In the genomic region with DNA sequence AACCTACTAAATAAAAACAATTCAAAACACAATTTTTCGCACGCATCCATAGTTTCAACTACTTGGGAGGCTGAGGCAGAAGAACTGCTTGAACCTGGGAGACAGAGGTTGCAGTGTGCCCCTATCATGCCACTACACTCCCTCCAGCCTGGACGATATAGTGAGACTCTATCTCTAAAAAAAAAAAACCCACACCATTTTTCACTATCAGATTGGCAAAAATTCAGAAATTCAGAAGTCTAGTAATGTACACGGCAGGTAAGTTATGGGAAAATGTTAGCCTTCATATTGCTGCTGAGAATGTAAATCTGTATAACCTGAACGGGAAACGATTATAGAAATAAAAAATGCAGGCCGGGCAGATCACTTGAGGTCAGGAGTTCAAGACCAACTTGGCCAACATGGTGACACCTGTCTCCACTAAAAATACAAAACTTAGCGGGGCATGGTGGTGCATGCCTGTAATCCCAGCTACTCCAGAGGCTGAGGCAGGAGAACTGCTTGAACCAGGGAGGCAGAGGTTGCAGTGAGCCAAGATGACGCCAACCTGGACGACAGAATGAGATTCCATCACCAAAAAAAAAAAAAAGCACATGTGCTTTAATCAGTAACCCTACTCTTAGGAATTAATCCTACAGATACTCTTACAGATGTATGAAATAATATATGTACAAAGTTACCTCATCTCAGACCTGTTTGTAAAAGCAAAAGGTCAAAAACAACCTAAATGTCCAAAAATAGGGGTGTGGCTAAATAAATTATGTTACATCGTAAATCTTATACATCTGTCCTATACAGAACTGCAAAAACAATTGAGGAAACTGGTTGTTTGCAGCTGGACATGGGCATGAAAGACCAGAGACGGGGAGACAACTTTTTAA, we compare ENCODE assay signal across 19 cellular contexts. TPM values are rescaled to one million over a fixed set of nuclear protein-coding genes. Genes with fewer than 3 reads are reported as not detected.
A peak's percentile ranks its signal among the peaks of the same experiment; 100 is the strongest.
DNase-seq lines count a peak whose midpoint lies in the region; ATAC-seq, FAIRE-seq and TF ChIP-seq lines count a peak whose summit lies in the region.
"Had no signal": no experiment of that assay in that cellular context is flagged by ENCODE, and none has a peak within 500 bp of the region (broad histone marks: within the 10 kb centered on the region; RNA-seq: fewer than 3 reads in every experiment).

No MANE protein-coding gene starts in this region.

- H3K4me3 ChIP-seq in CD8-positive, alpha-beta memory T cell (ENCODE audit: low read length), result no peak overlapping the region
- no peak overlapping the region for H3K4me3 ChIP-seq in K562
- H3K4me3 ChIP-seq in trophoblast cell (ENCODE audit: low read depth, low read length), result no peak overlapping the region
- no peak overlapping the region for H3K4me3 ChIP-seq in lower leg skin (ENCODE audit: low read depth, poor library complexity, severe bottlenecking)
- H3K4me3 ChIP-seq: PC-9 had no signal

- no peak overlapping the region for H2BK12ac ChIP-seq in trophoblast cell (ENCODE audit: low read length)

- H2AK5ac ChIP-seq in trophoblast cell (ENCODE audit: low read length), result no peak overlapping the region

- H3K9me3 ChIP-seq in CD8-positive, alpha-beta memory T cell (ENCODE audit: low read length), result no peaks in the 10 kb centered on the region
- no peaks in the 10 kb centered on the region for H3K9me3 ChIP-seq in K562 (replicated peaks; ENCODE audit: control insufficient read depth, insufficient read depth, low read depth, low read length)
- no peaks in the 10 kb centered on the region for H3K9me3 ChIP-seq in trophoblast cell (ENCODE audit: insufficient read depth, low read depth, low read length)
- H3K9me3 ChIP-seq: BE2C had no signal

- H3K79me1 ChIP-seq in trophoblast cell (ENCODE audit: low read length), result no peaks in the 10 kb centered on the region

- H3K27me3 ChIP-seq in CD8-positive, alpha-beta memory T cell (ENCODE audit: insufficient read depth, low read length, poor library complexity, severe bottlenecking), result no peaks in the 10 kb centered on the region
- H3K27me3 ChIP-seq in K562 (ENCODE audit: control insufficient read depth in 2 of 2, insufficient read depth in 2 of 2, low read length in 2 of 2) (no peaks in the 10 kb centered on the region), trophoblast cell (ENCODE audit: insufficient read depth, low read length) (no peaks in the 10 kb centered on the region)
- H3K27me3 ChIP-seq: BE2C had no signal

- H4K8ac ChIP-seq in trophoblast cell (ENCODE audit: low read depth, low read length), result no peak overlapping the region

- in situ Hi-C loops in K562 (cut with MboI), result no loop called here

- H4K20me1 ChIP-seq in K562 (replicated peaks; ENCODE audit: control insufficient read depth, insufficient read depth, low read length), result peaks cover 30% of the 10 kb centered on the region; the same call in 1 of the 2 replicates

- no peak for TF ChIP-seq CTCF in activated CD8-positive, alpha-beta T cell treated with anti-CD3 and anti-CD28 coated beads for 36 hours (IDR thresholded peaks at IDR 0.05)
- TF ChIP-seq CTCF in K562 (IDR thresholded peaks at IDR 0.05 in 2 of 3, conservative IDR thresholded peaks at IDR 0.05 in 1 of 3; ENCODE audit: insufficient read depth in 2 of 3, low read depth in 1 of 3, low read length in 3 of 3) (no peak), GM10266 (IDR thresholded peaks at IDR 0.05; ENCODE audit: control insufficient read depth, insufficient read depth, low read depth, missing control alignments) (no peak), lower leg skin (IDR thresholded peaks at IDR 0.05) (no peak)

- 36% methylated on average over 12 of the region's 12 CpGs for WGBS in K562 (ENCODE audit: insufficient coverage, low coverage, missing lambda C conversion rate)
- WGBS in trophoblast cell (ENCODE audit: extremely low coverage, insufficient coverage, insufficient read length), result 100% methylated on average over 2 of the region's 12 CpGs
- WGBS in lower leg skin, 2 donors, result 79 to 85% methylated on average over 12 of the region's 12 CpGs

- H3K36me3 Mint-ChIP-seq in activated CD8-positive, alpha-beta T cell treated with anti-CD3 and anti-CD28 coated beads for 36 hours (ENCODE audit: low read depth), result peaks cover 9% of the 10 kb centered on the region
- peaks cover 14% of the 10 kb centered on the region for H3K36me3 Mint-ChIP-seq in activated CD8-positive, alpha-beta T cell treated with anti-CD3 and anti-CD28 coated beads, Interleukin-2, amount 10 ng/mL, durations not matched to agents 7 days and 5 days (ENCODE audit: low read depth)
- peaks cover 0 to 10% (median 2%) of the 10 kb centered on the region in 3 donors for H3K36me3 Mint-ChIP-seq in CD8-positive, alpha-beta memory T cell

- TF ChIP-seq EP300 in K562 (IDR thresholded peaks at IDR 0.05; ENCODE audit: low read length), result no peak

- POLR2A ChIA-PET in activated CD8-positive, alpha-beta T cell treated with anti-CD3 and anti-CD28 coated beads for 36 hours (lab: Charles Lee), result interaction anchor here (0.7 kb wide), 1 partner anchor 34 kb away, joined by 3 read pairs; no protein-coding TSS in a partner anchor
- POLR2A ChIA-PET in activated CD8-positive, alpha-beta T cell treated with anti-CD3 and anti-CD28 coated beads, Interleukin-2, amount 10 ng/mL, durations not matched to agents 7 days and 5 days (lab: Charles Lee), result no interaction called here
- POLR2A ChIA-PET in CD8-positive, alpha-beta memory T cell (lab: Charles Lee), result interaction anchor here (0.6 kb wide), 1 partner anchor 182 kb away, joined by 3 read pairs; no protein-coding TSS in a partner anchor
- POLR2A ChIA-PET in K562 (lab: Yijun Ruan, JAX), result interaction anchor here (0.6 to 1.9 kb wide), 2 partner anchors 14 to 25 kb away, joined by 5 read pairs; no protein-coding TSS in a partner anchor

- H3K27me3 Mint-ChIP-seq in activated CD8-positive, alpha-beta T cell treated with anti-CD3 and anti-CD28 coated beads for 36 hours, result no peaks in the 10 kb centered on the region
- H3K27me3 Mint-ChIP-seq in activated CD8-positive, alpha-beta T cell treated with anti-CD3 and anti-CD28 coated beads, Interleukin-2, amount 10 ng/mL, durations not matched to agents 7 days and 5 days (ENCODE audit: low read depth), result no peaks in the 10 kb centered on the region
- peaks cover 0 to 1% of the 10 kb centered on the region in 2 donors for H3K27me3 Mint-ChIP-seq in CD8-positive, alpha-beta memory T cell

- H4K12ac ChIP-seq in trophoblast cell (ENCODE audit: low read depth, low read length), result no peak overlapping the region

- intact Hi-C loops in activated CD8-positive, alpha-beta T cell treated with anti-CD3 and anti-CD28 coated beads for 36 hours (cut with micrococcal nuclease), result loop anchor here (5.0 kb wide), 1 partner anchor 37 kb away; the partner anchor contains the start of genes ARID4B and GGPS1
- intact Hi-C loops in K562 (cut with micrococcal nuclease) (no loop called here), lower leg skin (cut with DNase I; ENCODE audit: low total_unique reads) (no loop called here)

- TF ChIP-seq POLR2A in K562 (conservative IDR thresholded peaks at IDR 0.05), result no peak
- no peak for TF ChIP-seq POLR2A in lower leg skin (IDR thresholded peaks at IDR 0.05)

- FAIRE-seq in K562 (lab: Jason Lieb, UNC), result peak; percentile 6
- FAIRE-seq: D721Med, GM12892, H1 had no signal

- peaks cover 65% of the 10 kb centered on the region for H3K4me1 Mint-ChIP-seq in activated CD8-positive, alpha-beta T cell treated with anti-CD3 and anti-CD28 coated beads for 36 hours (ENCODE audit: low read depth)
- peaks cover 26% of the 10 kb centered on the region for H3K4me1 Mint-ChIP-seq in activated CD8-positive, alpha-beta T cell treated with anti-CD3 and anti-CD28 coated beads, Interleukin-2, amount 10 ng/mL, durations not matched to agents 7 days and 5 days (ENCODE audit: low read depth)
- peaks cover 74 to 88% (median 82%) of the 10 kb centered on the region in 3 donors for H3K4me1 Mint-ChIP-seq in CD8-positive, alpha-beta memory T cell

- no peak overlapping the region for H4K91ac ChIP-seq in trophoblast cell (ENCODE audit: low read depth, low read length)

- H3K4me1 ChIP-seq in CD8-positive, alpha-beta memory T cell (ENCODE audit: insufficient read depth, low read length), result peaks cover 63% of the 10 kb centered on the region
- H3K4me1 ChIP-seq in K562 (replicated peaks in 1 of 2; ENCODE audit: control insufficient read depth in 2 of 2, insufficient read depth in 2 of 2, low read length in 2 of 2), result peaks cover 16 to 30% of the 10 kb centered on the region in 2 experiments
- H3K4me1 ChIP-seq in trophoblast cell (ENCODE audit: control insufficient read depth in 1 of 2, insufficient read depth in 2 of 2, low read length in 2 of 2), result peaks cover 4 to 5% of the 10 kb centered on the region in 2 experiments
- H3K4me1 ChIP-seq: BE2C had no signal

- CTCF ChIA-PET in activated CD8-positive, alpha-beta T cell treated with anti-CD3 and anti-CD28 coated beads for 36 hours (lab: Charles Lee), result interaction anchor here (1.1 kb wide), 1 partner anchor 35 kb away, joined by 3 read pairs; no protein-coding TSS in a partner anchor
- CTCF ChIA-PET in activated CD8-positive, alpha-beta T cell treated with anti-CD3 and anti-CD28 coated beads, Interleukin-2, amount 10 ng/mL, durations not matched to agents 7 days and 5 days (lab: Charles Lee), result interaction anchor here (1.8 kb wide), 1 partner anchor 15 kb away, joined by 6 read pairs; no protein-coding TSS in a partner anchor
- CTCF ChIA-PET in CD8-positive, alpha-beta memory T cell (lab: Charles Lee), result no interaction called here
- CTCF ChIA-PET in K562 (lab: Yijun Ruan, JAX; ENCODE audit: low intra/inter-chr PET ratio), result no interaction called here

- 0 out of 2 replicates have a peak overlapping the region, but pooled peaks have one; percentile 5 for H3K4me2 ChIP-seq in K562 (ENCODE audit: insufficient read depth, low read length)
- no peak overlapping the region for H3K4me2 ChIP-seq in trophoblast cell (ENCODE audit: low read length)
- H3K4me2 ChIP-seq: KMS-11, PC-9 had no signal

- no peak for ATAC-seq in activated CD8-positive, alpha-beta T cell treated with anti-CD3 and anti-CD28 coated beads for 36 hours
- no peak for ATAC-seq in activated CD8-positive, alpha-beta T cell treated with anti-CD3 and anti-CD28 coated beads, Interleukin-2, amount 10 ng/mL, durations not matched to agents 7 days and 5 days
- ATAC-seq in K562 (peak; percentile 10; the same call in 2 of the 3 replicates), GM21576 (IDR thresholded peaks at IDR 0.05; ENCODE audit: unreplicated experiment) (no peak)

- no peak overlapping the region for H2AFZ ChIP-seq in K562 (ENCODE audit: low read depth, low read length)
- no peak overlapping the region for H2AFZ ChIP-seq in trophoblast cell (ENCODE audit: insufficient read depth, low read length, poor library complexity)
- H2AFZ ChIP-seq: PC-9 had no signal

- DNase-seq in activated CD8-positive, alpha-beta T cell treated with anti-CD3 and anti-CD28 coated beads for 36 hours, result no peak
- no peak for DNase-seq in activated CD8-positive, alpha-beta T cell treated with anti-CD3 and anti-CD28 coated beads, Interleukin-2, amount 10 ng/mL, durations not matched to agents 7 days and 5 days
- no peak for DNase-seq in CD8-positive, alpha-beta memory T cell
- DNase-seq in K562 (ENCODE audit: extremely low read depth in 1 of 4, low spot score in 3 of 4), result no peak
- peak in 1 of 2 donors; percentile 43 for DNase-seq in trophoblast cell
- DNase-seq in GM10266 (ENCODE audit: extremely low spot score), result no peak
- no peak for DNase-seq in lower leg skin (ENCODE audit: low spot score in 2 of 2)
- DNase-seq: BE2C, NCI-H187, NCI-H2227 treated with DMSO at 0.1 percent for 48 hours, NCI-H510A treated with DMSO at 0.1 percent for 48 hours, NCI-H82, PC-9 had no signal

- H3K4ac ChIP-seq in trophoblast cell (ENCODE audit: low read depth, low read length), result peak overlapping the region; percentile 75

- H3K79me2 ChIP-seq in K562 (ENCODE audit: control insufficient read depth, insufficient read depth, low read length), result peaks cover 98% of the 10 kb centered on the region
- H3K79me2 ChIP-seq in trophoblast cell (ENCODE audit: control insufficient read depth, insufficient read depth, low read length, poor library complexity), result peaks cover 14% of the 10 kb centered on the region

- H3K9ac ChIP-seq in K562 (ENCODE audit: insufficient read depth in 1 of 2, low read depth in 2 of 2, low read length in 2 of 2) (no peak overlapping the region), trophoblast cell (ENCODE audit: low read length) (no peak overlapping the region)
- H3K9ac ChIP-seq: KMS-11 had no signal

- no peak overlapping the region for H2BK120ac ChIP-seq in trophoblast cell (ENCODE audit: insufficient read depth, low read length, poor library complexity)

- peak overlapping the region; percentile 10 for H3K27ac Mint-ChIP-seq in activated CD8-positive, alpha-beta T cell treated with anti-CD3 and anti-CD28 coated beads for 36 hours
- no peak overlapping the region for H3K27ac Mint-ChIP-seq in activated CD8-positive, alpha-beta T cell treated with anti-CD3 and anti-CD28 coated beads, Interleukin-2, amount 10 ng/mL, durations not matched to agents 7 days and 5 days
- H3K27ac Mint-ChIP-seq in CD8-positive, alpha-beta memory T cell, result peak overlapping the region in 6 of 8 donors; percentile 29 to 66 (median 43)

- no peak overlapping the region for H3K23ac ChIP-seq in trophoblast cell (ENCODE audit: low read length)

- no peak overlapping the region for H3K4me3 Mint-ChIP-seq in activated CD8-positive, alpha-beta T cell treated with anti-CD3 and anti-CD28 coated beads for 36 hours
- no peak overlapping the region for H3K4me3 Mint-ChIP-seq in activated CD8-positive, alpha-beta T cell treated with anti-CD3 and anti-CD28 coated beads, Interleukin-2, amount 10 ng/mL, durations not matched to agents 7 days and 5 days
- H3K4me3 Mint-ChIP-seq in CD8-positive, alpha-beta memory T cell, result peak overlapping the region in 4 of 7 donors; percentile 27 to 55 (median 46)

- H3K9me3 Mint-ChIP-seq in activated CD8-positive, alpha-beta T cell treated with anti-CD3 and anti-CD28 coated beads for 36 hours, result no peaks in the 10 kb centered on the region
- no peaks in the 10 kb centered on the region for H3K9me3 Mint-ChIP-seq in activated CD8-positive, alpha-beta T cell treated with anti-CD3 and anti-CD28 coated beads, Interleukin-2, amount 10 ng/mL, durations not matched to agents 7 days and 5 days (ENCODE audit: insufficient read depth)
- H3K9me3 Mint-ChIP-seq in CD8-positive, alpha-beta memory T cell, result no peaks in the 10 kb centered on the region

- H3K27ac ChIP-seq in CD8-positive, alpha-beta memory T cell (ENCODE audit: low read depth, low read length), result no peak overlapping the region
- H3K27ac ChIP-seq in K562 (ENCODE audit: extremely low read depth, low read depth, low read length) (peak overlapping the region; percentile 27; the same call in 1 of the 3 replicates), trophoblast cell (ENCODE audit: low read depth, low read length) (no peak overlapping the region)
- H3K27ac ChIP-seq: KMS-11, PC-9, RWPE1 had no signal

- peaks cover 3% of the 10 kb centered on the region for H3K9me1 ChIP-seq in K562 (ENCODE audit: control insufficient read depth, insufficient read depth, low read length)

- no peak overlapping the region for H3K18ac ChIP-seq in trophoblast cell (ENCODE audit: low read length)

- no peak overlapping the region for H3K14ac ChIP-seq in trophoblast cell (ENCODE audit: low read length)

- TF ChIP-seq RAD21 in K562 (CRISPR knock-in tag; conservative IDR thresholded peaks at IDR 0.05 in 1 of 2, IDR thresholded peaks at IDR 0.05 in 1 of 2), result no peak

- no peaks in the 10 kb centered on the region for H3K36me3 ChIP-seq in CD8-positive, alpha-beta memory T cell (ENCODE audit: insufficient read depth, low read length)
- H3K36me3 ChIP-seq in K562 (ENCODE audit: control insufficient read depth, insufficient read depth, low read length) (no peaks in the 10 kb centered on the region), trophoblast cell (ENCODE audit: control insufficient read depth in 1 of 2, insufficient read depth in 2 of 2, low read length in 2 of 2) (no peaks in the 10 kb centered on the region)
- H3K36me3 ChIP-seq: BE2C had no signal

- no TSS peak for BruUV-seq in K562 (replicated peaks; lab: Mats Ljungman, UMichigan)

- H2BK5ac ChIP-seq in trophoblast cell (ENCODE audit: low read depth, low read length, poor library complexity), result no peak overlapping the region

RNA-seq across cellular contexts. Expression of gene ARID4B, which starts 37.9 kb away (rescaled TPM):
- 10 to 100 TPM; 38.8 to 41.9 TPM for total RNA-seq in activated CD8-positive, alpha-beta T cell treated with anti-CD3 and anti-CD28 coated beads for 36 hours
- total RNA-seq in activated CD8-positive, alpha-beta T cell treated with anti-CD3 and anti-CD28 coated beads, Interleukin-2, amount 10 ng/mL, durations not matched to agents 7 days and 5 days, result 10 to 100 TPM; 43.3 to 45.7 TPM
- total RNA-seq in CD8-positive, alpha-beta memory T cell, result 10 to 100 TPM; 39.9 to 43.0 TPM
- 88.6 TPM for polyA plus RNA-seq in CD8-positive, alpha-beta memory T cell
- 87.6 and 197 TPM in 2 replicates for total RNA-seq in K562 (2011; cell fraction: chromatin; rRNA removed; ENCODE audit: low replicate concordance)
- 58.9 and 75.1 TPM in 2 replicates for total RNA-seq in K562 (2011; cell fraction: nucleolus; rRNA removed)
- total RNA-seq in K562 (2011; cell fraction: nucleoplasm; rRNA removed), result 72.0 and 86.5 TPM in 2 replicates
- total RNA-seq in K562 (2014; rRNA removed), result 23.6 and 37.2 TPM in 2 replicates
- total RNA-seq in K562 (2014; rRNA removed; fragmentation: Illumina TruSeq; extraction: Trizol), result 37.9 and 42.9 TPM in 2 replicates
- total RNA-seq in K562 (2015; rRNA removed; fragmentation: Illumina TruSeq; extraction: Trizol), result 33.3 and 38.9 TPM in 2 replicates
- 24.2 and 24.4 TPM in 2 replicates for total RNA-seq in K562 (2021)
- polyA plus RNA-seq in K562 (2011; rRNA removed), result 12.3 and 17.7 TPM in 2 replicates
- 2.4 and 4.6 TPM in 2 replicates for polyA plus RNA-seq in K562 (2011; cell fraction: cytosol; rRNA removed)
- 22.1 and 25.6 TPM in 2 replicates for polyA plus RNA-seq in K562 (2011; cell fraction: nucleus; rRNA removed)
- 12.7 and 14.0 TPM in 2 replicates for polyA plus RNA-seq in K562 (2012)
- 16.9 and 18.5 TPM in 2 replicates for polyA plus RNA-seq in K562 (2014; fragmentation: Illumina TruSeq; extraction: Trizol)
- 10 to 100 TPM in 1 of 2 experiments, 1 to 10 TPM in 1; 8.4 to 11.8 TPM for polyA plus RNA-seq in K562 (2014; fragmentation: Nextera tagmentation; extraction: Ambion mirVana)
- polyA plus RNA-seq in K562 (2014; rRNA removed), result 13.1 and 14.3 TPM in 2 replicates
- polyA minus RNA-seq in K562 (2011; rRNA and poly(A)+ RNA removed), result 50.5 and 54.9 TPM in 2 replicates
- 16.7 and 29.3 TPM in 2 replicates for polyA minus RNA-seq in K562 (2011; cell fraction: cytosol; rRNA and poly(A)+ RNA removed)
- 34.6 and 80.0 TPM in 2 replicates for polyA minus RNA-seq in K562 (2011; cell fraction: nucleus; rRNA and poly(A)+ RNA removed)
- 24.9 and 25.2 TPM in 2 replicates for polyA plus RNA-seq in trophoblast cell (2013)
- 10 to 100 TPM; 23.6 to 37.9 (median 33.0) TPM for total RNA-seq in lower leg skin

RNA-seq across cellular contexts. Expression of gene GGPS1, which starts 38.3 kb away (rescaled TPM):
- 10 to 100 TPM; 35.4 to 37.8 TPM for total RNA-seq in activated CD8-positive, alpha-beta T cell treated with anti-CD3 and anti-CD28 coated beads for 36 hours
- total RNA-seq in activated CD8-positive, alpha-beta T cell treated with anti-CD3 and anti-CD28 coated beads, Interleukin-2, amount 10 ng/mL, durations not matched to agents 7 days and 5 days, result 10 to 100 TPM; 24.5 to 25.9 TPM
- total RNA-seq in CD8-positive, alpha-beta memory T cell, result 10 to 100 TPM; 26.3 to 29.0 TPM
- 63.0 TPM for polyA plus RNA-seq in CD8-positive, alpha-beta memory T cell
- total RNA-seq in K562 (2011; cell fraction: chromatin; rRNA removed; ENCODE audit: low replicate concordance), result 7.8 and 28.4 TPM in 2 replicates
- 5.3 and 8.7 TPM in 2 replicates for total RNA-seq in K562 (2011; cell fraction: nucleolus; rRNA removed)
- total RNA-seq in K562 (2011; cell fraction: nucleoplasm; rRNA removed), result 15.0 and 24.5 TPM in 2 replicates
- total RNA-seq in K562 (2014; rRNA removed) (18.8 and 29.7 TPM in 2 replicates), K562 (2014; rRNA removed; fragmentation: Illumina TruSeq; extraction: Trizol) (50.3 and 66.8 TPM in 2 replicates), K562 (2015; rRNA removed; fragmentation: Illumina TruSeq; extraction: Trizol) (35.6 and 36.7 TPM in 2 replicates), K562 (2021) (56.3 and 59.1 TPM in 2 replicates), lower leg skin (10 to 100 TPM; 21.7 to 32.5 (median 28.9) TPM)
- polyA plus RNA-seq in K562 (2011; rRNA removed) (79.2 and 98.2 TPM in 2 replicates), K562 (2014; fragmentation: Illumina TruSeq; extraction: Trizol) (70.4 and 72.1 TPM in 2 replicates), K562 (2014; fragmentation: Nextera tagmentation; extraction: Ambion mirVana) (100 to 1,000 TPM in 1 of 2 experiments, 10 to 100 TPM in 1; 97.8 to 104 TPM), K562 (2014; rRNA removed) (45.5 and 47.2 TPM in 2 replicates)
- 25.8 and 49.3 TPM in 2 replicates for polyA plus RNA-seq in K562 (2011; cell fraction: cytosol; rRNA removed)
- 17.2 and 24.5 TPM in 2 replicates for polyA plus RNA-seq in K562 (2011; cell fraction: nucleus; rRNA removed)
- 39.7 and 48.5 TPM in 2 replicates for polyA plus RNA-seq in K562 (2012)
- polyA minus RNA-seq in K562 (2011; rRNA and poly(A)+ RNA removed), result 53.9 and 65.6 TPM in 2 replicates
- 21.8 and 24.4 TPM in 2 replicates for polyA minus RNA-seq in K562 (2011; cell fraction: cytosol; rRNA and poly(A)+ RNA removed)
- polyA minus RNA-seq in K562 (2011; cell fraction: nucleus; rRNA and poly(A)+ RNA removed), result 6.7 and 18.1 TPM in 2 replicates
- 52.1 and 52.6 TPM in 2 replicates for polyA plus RNA-seq in trophoblast cell (2013)

Comparison
In these comparisons a context has a peak if more than half of its experiments do, and no peak if none do; other contexts are left out.
1. H3K4me3 Mint-ChIP-seq: peak in CD8-positive, alpha-beta memory T cell (4 of 7); none in activated CD8-positive, alpha-beta T cell treated with anti-CD3 and anti-CD28 coated beads for 36 hours (single experiment) and activated CD8-positive, alpha-beta T cell treated with anti-CD3 and anti-CD28 coated beads, Interleukin-2, amount 10 ng/mL, durations not matched to agents 7 days and 5 days (single experiment).
2. CTCF ChIA-PET loops: an anchor here in activated CD8-positive, alpha-beta T cell treated with anti-CD3 and anti-CD28 coated beads for 36 hours (1.1 kb wide) and activated CD8-positive, alpha-beta T cell treated with anti-CD3 and anti-CD28 coated beads, Interleukin-2, amount 10 ng/mL, durations not matched to agents 7 days and 5 days (1.8 kb wide); none called in CD8-positive, alpha-beta memory T cell and K562.